In genomic region chr1:230753191-230753585, GRCh38 we compare ENCODE assay signal across 1 cellular context.
TF ChIP-seq lines count a peak whose summit lies in the region.

No MANE protein-coding gene starts in this region.

TF ChIP-seq in GM23338, 12 proteins besides CTCF, POLR2A, EP300 and RAD21 (continued from another document):
- TF ChIP-seq ZNF462 (CRISPR knock-in tag; IDR thresholded peaks at IDR 0.05), result no peak
- TF ChIP-seq STAT1 (IDR thresholded peaks at IDR 0.05; ENCODE audit: unreplicated experiment), result no peak
- no peak for TF ChIP-seq ZNF114 (CRISPR knock-in tag; IDR thresholded peaks at IDR 0.05)
- no peak for TF ChIP-seq ETS1 (IDR thresholded peaks at IDR 0.05)
- TF ChIP-seq CREB1 (CRISPR knock-in tag; IDR thresholded peaks at IDR 0.05; ENCODE audit: low read depth), result no peak
- TF ChIP-seq ZNF331 (CRISPR knock-in tag; IDR thresholded peaks at IDR 0.05; ENCODE audit: low read depth), result no peak
